In genomic region chr10:22320591-22321155, GRCh38 we compare ENCODE assay signal across 8 cellular contexts. TPM values are rescaled to one million over a fixed set of nuclear protein-coding genes. Genes with fewer than 3 reads are reported as not detected.
DNase-seq lines count a peak whose midpoint lies in the region; ATAC-seq, FAIRE-seq and TF ChIP-seq lines count a peak whose summit lies in the region.

BMI1 (plus strand) TSS chr10:22321099; CDS start chr10:22326450, 5,351 bp downstream.

- no peaks in the 10 kb centered on the region for H3K9me3 Mint-ChIP-seq in activated naive CD8-positive, alpha-beta T cell treated with anti-CD3 and anti-CD28 coated beads, Interleukin-2, amount 10 ng/mL, durations not matched to agents 7 days and 5 days
- no peaks in the 10 kb centered on the region for H3K9me3 Mint-ChIP-seq in neural crest cell

- no peak for FAIRE-seq in urothelium cell line (lab: Jason Lieb, UNC)

- H3K27me3 Mint-ChIP-seq in activated naive CD8-positive, alpha-beta T cell treated with anti-CD3 and anti-CD28 coated beads, Interleukin-2, amount 10 ng/mL, durations not matched to agents 7 days and 5 days, result peaks cover 47% of the 10 kb centered on the region
- H3K27me3 Mint-ChIP-seq in neural crest cell (ENCODE audit: low read depth), result peaks cover 78% of the 10 kb centered on the region

- peak within 1 kb of the TSS; percentile 87 for H3K27ac Mint-ChIP-seq in activated naive CD8-positive, alpha-beta T cell treated with anti-CD3 and anti-CD28 coated beads, Interleukin-2, amount 10 ng/mL, durations not matched to agents 7 days and 5 days
- peak within 1 kb of the TSS; percentile 48 for H3K27ac Mint-ChIP-seq in neural crest cell (ENCODE audit: unreplicated experiment)

- TF ChIP-seq CTCF in AG10803 (conservative IDR thresholded peaks at IDR 0.05; ENCODE audit: low read length) (no peak), neural crest cell (conservative IDR thresholded peaks at IDR 0.05) (no peak)

- DNase-seq in AG10803 (ENCODE audit: low read depth), result peak; percentile 75
- DNase-seq in KG1 (lab: John Stamatoyannopoulos, UW), result peak; percentile 43
- peak; percentile 29 for DNase-seq in SHP77 treated with DMSO at 0.1 percent for 48 hours (lab: John Stamatoyannopoulos, UW)
- peak; percentile 68 for DNase-seq in activated naive CD8-positive, alpha-beta T cell treated with anti-CD3 and anti-CD28 coated beads, Interleukin-2, amount 10 ng/mL, durations not matched to agents 7 days and 5 days
- peak; percentile 56 for DNase-seq in germinal center (ENCODE audit: low spot score)
- no peak for DNase-seq in neural crest cell (ENCODE audit: low read depth, low spot score)
- peak; percentile 87 for DNase-seq in urothelium cell line (ENCODE audit: low spot score)

- H3K36me3 Mint-ChIP-seq in activated naive CD8-positive, alpha-beta T cell treated with anti-CD3 and anti-CD28 coated beads, Interleukin-2, amount 10 ng/mL, durations not matched to agents 7 days and 5 days, result peaks cover 8% of the 10 kb centered on the region
- H3K36me3 Mint-ChIP-seq in neural crest cell (ENCODE audit: low read depth), result peaks cover 9% of the 10 kb centered on the region

- H3K4me3 ChIP-seq in AG10803 (ENCODE audit: low read length), result peak within 1 kb of the TSS; percentile 71

- ATAC-seq in GM19023 (IDR thresholded peaks at IDR 0.05; ENCODE audit: unreplicated experiment), result peak; percentile 22
- peak; percentile 20 for ATAC-seq in activated naive CD8-positive, alpha-beta T cell treated with anti-CD3 and anti-CD28 coated beads, Interleukin-2, amount 10 ng/mL, durations not matched to agents 7 days and 5 days (ENCODE audit: low read depth)

- peak within 1 kb of the TSS; percentile 88 for H3K4me3 Mint-ChIP-seq in activated naive CD8-positive, alpha-beta T cell treated with anti-CD3 and anti-CD28 coated beads, Interleukin-2, amount 10 ng/mL, durations not matched to agents 7 days and 5 days
- H3K4me3 Mint-ChIP-seq in neural crest cell, result peak within 1 kb of the TSS; percentile 96

- peaks cover 40% of the 10 kb centered on the region for H3K4me1 Mint-ChIP-seq in activated naive CD8-positive, alpha-beta T cell treated with anti-CD3 and anti-CD28 coated beads, Interleukin-2, amount 10 ng/mL, durations not matched to agents 7 days and 5 days
- H3K4me1 Mint-ChIP-seq in neural crest cell, result peaks cover 54% of the 10 kb centered on the region

- POLR2A ChIA-PET in activated naive CD8-positive, alpha-beta T cell treated with anti-CD3 and anti-CD28 coated beads, Interleukin-2, amount 10 ng/mL, durations not matched to agents 7 days and 5 days (lab: Charles Lee), result interaction anchor here (1.4 to 4.8 kb wide), 3 partner anchors 20 to 117 kb away, joined by 3 to 19 read pairs (median 10); no protein-coding TSS in a partner anchor

RNA-seq across cellular contexts. Expression of gene BMI1, which starts in this region (rescaled TPM):
- 10 to 100 TPM; 40.0 to 44.5 TPM for total RNA-seq in activated naive CD8-positive, alpha-beta T cell treated with anti-CD3 and anti-CD28 coated beads, Interleukin-2, amount 10 ng/mL, durations not matched to agents 7 days and 5 days
- total RNA-seq in neural crest cell, result 46.4 and 49.9 TPM in 2 replicates
